ENCODE assay signal across 1 cellular context in genomic region chr1:231233735-231234417, GRCh38.
TF ChIP-seq lines count a peak whose summit lies in the region.

No MANE protein-coding gene starts in this region.

TF ChIP-seq in HepG2, 621 proteins besides CTCF, POLR2A, EP300 and RAD21 (continued from another document and continues in another):
- TF ChIP-seq, protein P1, sequence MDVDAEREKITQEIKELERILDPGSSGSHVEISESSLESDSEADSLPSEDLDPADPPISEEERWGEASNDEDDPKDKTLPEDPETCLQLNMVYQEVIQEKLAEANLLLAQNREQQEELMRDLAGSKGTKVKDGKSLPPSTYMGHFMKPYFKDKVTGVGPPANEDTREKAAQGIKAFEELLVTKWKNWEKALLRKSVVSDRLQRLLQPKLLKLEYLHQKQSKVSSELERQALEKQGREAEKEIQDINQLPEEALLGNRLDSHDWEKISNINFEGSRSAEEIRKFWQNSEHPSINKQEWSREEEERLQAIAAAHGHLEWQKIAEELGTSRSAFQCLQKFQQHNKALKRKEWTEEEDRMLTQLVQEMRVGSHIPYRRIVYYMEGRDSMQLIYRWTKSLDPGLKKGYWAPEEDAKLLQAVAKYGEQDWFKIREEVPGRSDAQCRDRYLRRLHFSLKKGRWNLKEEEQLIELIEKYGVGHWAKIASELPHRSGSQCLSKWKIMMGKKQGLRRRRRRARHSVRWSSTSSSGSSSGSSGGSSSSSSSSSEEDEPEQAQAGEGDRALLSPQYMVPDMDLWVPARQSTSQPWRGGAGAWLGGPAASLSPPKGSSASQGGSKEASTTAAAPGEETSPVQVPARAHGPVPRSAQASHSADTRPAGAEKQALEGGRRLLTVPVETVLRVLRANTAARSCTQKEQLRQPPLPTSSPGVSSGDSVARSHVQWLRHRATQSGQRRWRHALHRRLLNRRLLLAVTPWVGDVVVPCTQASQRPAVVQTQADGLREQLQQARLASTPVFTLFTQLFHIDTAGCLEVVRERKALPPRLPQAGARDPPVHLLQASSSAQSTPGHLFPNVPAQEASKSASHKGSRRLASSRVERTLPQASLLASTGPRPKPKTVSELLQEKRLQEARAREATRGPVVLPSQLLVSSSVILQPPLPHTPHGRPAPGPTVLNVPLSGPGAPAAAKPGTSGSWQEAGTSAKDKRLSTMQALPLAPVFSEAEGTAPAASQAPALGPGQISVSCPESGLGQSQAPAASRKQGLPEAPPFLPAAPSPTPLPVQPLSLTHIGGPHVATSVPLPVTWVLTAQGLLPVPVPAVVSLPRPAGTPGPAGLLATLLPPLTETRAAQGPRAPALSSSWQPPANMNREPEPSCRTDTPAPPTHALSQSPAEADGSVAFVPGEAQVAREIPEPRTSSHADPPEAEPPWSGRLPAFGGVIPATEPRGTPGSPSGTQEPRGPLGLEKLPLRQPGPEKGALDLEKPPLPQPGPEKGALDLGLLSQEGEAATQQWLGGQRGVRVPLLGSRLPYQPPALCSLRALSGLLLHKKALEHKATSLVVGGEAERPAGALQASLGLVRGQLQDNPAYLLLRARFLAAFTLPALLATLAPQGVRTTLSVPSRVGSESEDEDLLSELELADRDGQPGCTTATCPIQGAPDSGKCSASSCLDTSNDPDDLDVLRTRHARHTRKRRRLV (CRISPR knock-in tag; IDR thresholded peaks at IDR 0.05), result no peak
- TF ChIP-seq, protein P2, sequence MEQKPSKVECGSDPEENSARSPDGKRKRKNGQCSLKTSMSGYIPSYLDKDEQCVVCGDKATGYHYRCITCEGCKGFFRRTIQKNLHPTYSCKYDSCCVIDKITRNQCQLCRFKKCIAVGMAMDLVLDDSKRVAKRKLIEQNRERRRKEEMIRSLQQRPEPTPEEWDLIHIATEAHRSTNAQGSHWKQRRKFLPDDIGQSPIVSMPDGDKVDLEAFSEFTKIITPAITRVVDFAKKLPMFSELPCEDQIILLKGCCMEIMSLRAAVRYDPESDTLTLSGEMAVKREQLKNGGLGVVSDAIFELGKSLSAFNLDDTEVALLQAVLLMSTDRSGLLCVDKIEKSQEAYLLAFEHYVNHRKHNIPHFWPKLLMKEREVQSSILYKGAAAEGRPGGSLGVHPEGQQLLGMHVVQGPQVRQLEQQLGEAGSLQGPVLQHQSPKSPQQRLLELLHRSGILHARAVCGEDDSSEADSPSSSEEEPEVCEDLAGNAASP (CRISPR knock-in tag; IDR thresholded peaks at IDR 0.05; ENCODE audit: borderline replicate concordance), result peak; percentile 36; the same call in 1 of the 2 replicates
- peak; percentile 68 for TF ChIP-seq YY1 (IDR thresholded peaks at IDR 0.05; ENCODE audit: insufficient read depth, insufficient replicate concordance, low read depth, low read length)
- no peak for TF ChIP-seq NRL (CRISPR knock-in tag; IDR thresholded peaks at IDR 0.05; ENCODE audit: borderline replicate concordance)
- peak; percentile 86; the same call in 1 of the 2 replicates for TF ChIP-seq ZNF609 (CRISPR knock-in tag; IDR thresholded peaks at IDR 0.05; ENCODE audit: borderline replicate concordance)
- no peak for TF ChIP-seq ZNF558 (CRISPR knock-in tag; IDR thresholded peaks at IDR 0.05; ENCODE audit: borderline replicate concordance)
- TF ChIP-seq ZNF136 (CRISPR knock-in tag; IDR thresholded peaks at IDR 0.05; ENCODE audit: low read depth), result 0 out of 2 replicates have a peak, but pooled peaks have one; percentile 24
- TF ChIP-seq, protein P3, sequence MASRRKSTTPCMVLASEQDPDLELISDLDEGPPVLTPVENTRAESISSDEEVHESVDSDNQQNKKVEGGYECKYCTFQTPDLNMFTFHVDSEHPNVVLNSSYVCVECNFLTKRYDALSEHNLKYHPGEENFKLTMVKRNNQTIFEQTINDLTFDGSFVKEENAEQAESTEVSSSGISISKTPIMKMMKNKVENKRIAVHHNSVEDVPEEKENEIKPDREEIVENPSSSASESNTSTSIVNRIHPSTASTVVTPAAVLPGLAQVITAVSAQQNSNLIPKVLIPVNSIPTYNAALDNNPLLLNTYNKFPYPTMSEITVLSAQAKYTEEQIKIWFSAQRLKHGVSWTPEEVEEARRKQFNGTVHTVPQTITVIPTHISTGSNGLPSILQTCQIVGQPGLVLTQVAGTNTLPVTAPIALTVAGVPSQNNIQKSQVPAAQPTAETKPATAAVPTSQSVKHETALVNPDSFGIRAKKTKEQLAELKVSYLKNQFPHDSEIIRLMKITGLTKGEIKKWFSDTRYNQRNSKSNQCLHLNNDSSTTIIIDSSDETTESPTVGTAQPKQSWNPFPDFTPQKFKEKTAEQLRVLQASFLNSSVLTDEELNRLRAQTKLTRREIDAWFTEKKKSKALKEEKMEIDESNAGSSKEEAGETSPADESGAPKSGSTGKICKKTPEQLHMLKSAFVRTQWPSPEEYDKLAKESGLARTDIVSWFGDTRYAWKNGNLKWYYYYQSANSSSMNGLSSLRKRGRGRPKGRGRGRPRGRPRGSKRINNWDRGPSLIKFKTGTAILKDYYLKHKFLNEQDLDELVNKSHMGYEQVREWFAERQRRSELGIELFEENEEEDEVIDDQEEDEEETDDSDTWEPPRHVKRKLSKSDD (CRISPR knock-in tag; IDR thresholded peaks at IDR 0.05; ENCODE audit: low read depth), result 0 out of 2 replicates have a peak, but pooled peaks have one; percentile 46
- peak; percentile 92 for TF ChIP-seq FOXP4 (CRISPR knock-in tag; IDR thresholded peaks at IDR 0.05)
- TF ChIP-seq ZNF619 (CRISPR knock-in tag; IDR thresholded peaks at IDR 0.05), result no peak
- no peak for TF ChIP-seq BHLHE40 (IDR thresholded peaks at IDR 0.05; ENCODE audit: low read length)
- TF ChIP-seq ZNF746 (CRISPR knock-in tag; IDR thresholded peaks at IDR 0.05), result peak; percentile 45; the same call in 1 of the 2 replicates
- TF ChIP-seq RELA (CRISPR knock-in tag; IDR thresholded peaks at IDR 0.05), result no peak
- TF ChIP-seq, protein P4, sequence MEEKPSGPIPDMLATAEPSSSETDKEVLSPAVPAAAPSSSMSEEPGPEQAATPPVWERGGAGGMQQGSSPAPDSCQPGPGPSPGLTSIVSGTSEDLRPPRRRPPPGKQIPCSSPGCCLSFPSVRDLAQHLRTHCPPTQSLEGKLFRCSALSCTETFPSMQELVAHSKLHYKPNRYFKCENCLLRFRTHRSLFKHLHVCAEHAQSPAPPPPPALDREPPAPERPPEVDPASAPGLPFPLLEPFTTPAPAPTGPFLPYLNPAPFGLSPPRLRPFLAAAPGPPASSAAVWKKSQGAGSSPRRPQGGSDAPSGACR (CRISPR knock-in tag; IDR thresholded peaks at IDR 0.05), result 0 out of 2 replicates have a peak, but pooled peaks have one; percentile 26
- TF ChIP-seq JUN (CRISPR knock-in tag; IDR thresholded peaks at IDR 0.05), result peak; percentile 43; the same call in 1 of the 2 replicates
- TF ChIP-seq AGO1 (IDR thresholded peaks at IDR 0.05; ENCODE audit: low read depth, low read length, poor library complexity, severe bottlenecking), result no peak
- no peak for TF ChIP-seq ZNF296 (CRISPR knock-in tag; conservative IDR thresholded peaks at IDR 0.05)
- peak; percentile 86 for TF ChIP-seq HMG20A (CRISPR knock-in tag; IDR thresholded peaks at IDR 0.05; ENCODE audit: borderline replicate concordance)
- TF ChIP-seq HDAC1 (CRISPR knock-in tag; IDR thresholded peaks at IDR 0.05), result peak; percentile 44; the same call in 1 of the 2 replicates
- TF ChIP-seq ZBTB20 (CRISPR knock-in tag; IDR thresholded peaks at IDR 0.05; ENCODE audit: borderline replicate concordance, low read depth), result peak; percentile 82
- TF ChIP-seq NR3C1 (CRISPR knock-in tag; IDR thresholded peaks at IDR 0.05), result no peak
- peak; percentile 97 for TF ChIP-seq PAXIP1 (CRISPR knock-in tag; conservative IDR thresholded peaks at IDR 0.05)
- TF ChIP-seq GABPA (IDR thresholded peaks at IDR 0.05; ENCODE audit: low read depth, low read length), result no peak
- no peak for TF ChIP-seq GABPA (CRISPR knock-in tag; IDR thresholded peaks at IDR 0.05; ENCODE audit: low read depth)
- TF ChIP-seq, protein P5, sequence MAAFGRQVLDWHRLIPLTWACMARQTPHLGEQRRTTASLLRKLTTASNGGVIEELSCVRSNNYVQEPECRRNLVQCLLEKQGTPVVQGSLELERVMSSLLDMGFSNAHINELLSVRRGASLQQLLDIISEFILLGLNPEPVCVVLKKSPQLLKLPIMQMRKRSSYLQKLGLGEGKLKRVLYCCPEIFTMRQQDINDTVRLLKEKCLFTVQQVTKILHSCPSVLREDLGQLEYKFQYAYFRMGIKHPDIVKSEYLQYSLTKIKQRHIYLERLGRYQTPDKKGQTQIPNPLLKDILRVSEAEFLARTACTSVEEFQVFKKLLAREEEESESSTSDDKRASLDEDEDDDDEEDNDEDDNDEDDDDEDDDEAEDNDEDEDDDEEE (CRISPR knock-in tag; IDR thresholded peaks at IDR 0.05), result no peak
- peak; percentile 71; the same call in 1 of the 2 replicates for TF ChIP-seq FOSL1 (CRISPR knock-in tag; IDR thresholded peaks at IDR 0.05; ENCODE audit: borderline replicate concordance)
- TF ChIP-seq SOX13 (IDR thresholded peaks at IDR 0.05), result peak; percentile 66
- peak in 1 of 2 experiments; percentile 89; a peak in 2 of 4 replicates for TF ChIP-seq SOX13 (CRISPR knock-in tag; conservative IDR thresholded peaks at IDR 0.05 in 1 of 2, IDR thresholded peaks at IDR 0.05 in 1 of 2)
- peak; percentile 47; the same call in 1 of the 2 replicates for TF ChIP-seq SPEN (CRISPR knock-in tag; IDR thresholded peaks at IDR 0.05; ENCODE audit: low read depth)
- no peak for TF ChIP-seq CENPX (CRISPR knock-in tag; IDR thresholded peaks at IDR 0.05)
- TF ChIP-seq THAP11 (CRISPR knock-in tag; IDR thresholded peaks at IDR 0.05), result peak; percentile 58; the same call in 1 of the 2 replicates
